In the genomic region with DNA sequence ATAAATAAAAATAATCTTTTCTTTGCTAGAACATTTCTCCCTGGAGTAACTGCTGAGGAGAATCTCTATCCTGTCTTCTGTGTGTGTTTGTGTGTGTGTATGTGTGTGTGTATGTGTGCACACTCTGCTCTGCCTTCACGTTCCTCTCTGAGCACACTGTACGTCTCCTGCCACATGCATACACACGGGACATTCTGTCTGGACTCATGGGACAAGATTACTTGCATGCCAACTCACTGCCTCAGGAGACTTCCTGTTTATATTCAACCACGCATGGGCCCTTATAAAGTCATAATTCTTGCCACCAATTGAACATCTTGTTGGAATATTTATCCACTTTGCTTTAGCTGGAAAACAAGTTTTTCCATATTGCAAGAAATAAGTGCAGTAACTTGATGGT, we compare ENCODE assay signal across 23 cellular contexts.
A peak's percentile ranks its signal among the peaks of the same experiment; 100 is the strongest.
DNase-seq lines count a peak whose midpoint lies in the region; ATAC-seq and TF ChIP-seq lines count a peak whose summit lies in the region.
"Had no signal": no experiment of that assay in that cellular context is flagged by ENCODE, and none has a peak within 500 bp of the region (broad histone marks: within the 10 kb centered on the region; RNA-seq: fewer than 3 reads in every experiment).

No MANE protein-coding gene starts in this region.

- CTCF ChIA-PET in activated CD4-positive, alpha-beta T cell treated with anti-CD3 and anti-CD28 coated beads, Interleukin-2, amount 10 ng/mL, durations not matched to agents 7 days and 5 days (lab: Charles Lee), result no interaction called here

- H3K27me3 ChIP-seq in BLaER1, result no peaks in the 10 kb centered on the region
- no peaks in the 10 kb centered on the region for H3K27me3 ChIP-seq in stomach
- H3K27me3 ChIP-seq: gastrocnemius medialis, sigmoid colon had no signal

- no peaks in the 10 kb centered on the region for H3K4me1 Mint-ChIP-seq in activated CD4-positive, alpha-beta T cell treated with anti-CD3 and anti-CD28 coated beads, Interleukin-2, amount 10 ng/mL, durations not matched to agents 7 days and 5 days

- no peak for TF ChIP-seq POLR2A in stomach (IDR thresholded peaks at IDR 0.05)

- DNase-seq in M059J (ENCODE audit: low read depth) (peak; percentile 83), fibroblast of pulmonary artery (ENCODE audit: low read depth) (peak; percentile 13), skeletal muscle cell (ENCODE audit: low read depth) (peak; percentile 33), stomach (no peak)
- no peak for DNase-seq in activated CD4-positive, alpha-beta T cell treated with anti-CD3 and anti-CD28 coated beads, Interleukin-2, amount 10 ng/mL, durations not matched to agents 7 days and 5 days
- DNase-seq: activated CD4-positive, alpha-beta T cell treated with anti-CD3 and anti-CD28 coated beads, Interleukin-2, amount 50 U/mL, for 48 hours; Caco-2; DND-41; gastrocnemius medialis; GOT3; hypothalamus; islet precursor cell; KG1; NCI-H1694; NCI-H526 treated with DMSO at 0.1 percent for 48 hours; nephron progenitor cell; sigmoid colon; substantia nigra; T-helper 9 cell had no signal

- no peak for ATAC-seq in GM21825 (IDR thresholded peaks at IDR 0.05; ENCODE audit: unreplicated experiment)
- ATAC-seq: gastrocnemius medialis, WTC11 had no signal

- H3K4me3 Mint-ChIP-seq in activated CD4-positive, alpha-beta T cell treated with anti-CD3 and anti-CD28 coated beads, Interleukin-2, amount 10 ng/mL, durations not matched to agents 7 days and 5 days, result no peak overlapping the region
- H3K4me3 Mint-ChIP-seq: nephron progenitor cell, WTC11 had no signal

- 58 to 65% (median 61%) methylated on average over 4 of the region's 4 CpGs for WGBS in stomach, 5 donors

- no peaks in the 10 kb centered on the region for H3K9me3 ChIP-seq in BLaER1
- no peaks in the 10 kb centered on the region for H3K9me3 ChIP-seq in stomach
- H3K9me3 ChIP-seq: Caco-2, gastrocnemius medialis, sigmoid colon, SK-N-SH had no signal

- peaks cover 10% of the 10 kb centered on the region for H3K4me1 ChIP-seq in BLaER1
- H3K4me1 ChIP-seq in stomach, result peaks cover 0 to 13% (median 4%) of the 10 kb centered on the region in 4 donors
- H3K4me1 ChIP-seq: gastrocnemius medialis had no signal

- H3K27ac Mint-ChIP-seq in activated CD4-positive, alpha-beta T cell treated with anti-CD3 and anti-CD28 coated beads, Interleukin-2, amount 10 ng/mL, durations not matched to agents 7 days and 5 days, result no peak overlapping the region
- H3K27ac Mint-ChIP-seq: nephron progenitor cell, WTC11 had no signal

- POLR2A ChIA-PET in activated CD4-positive, alpha-beta T cell treated with anti-CD3 and anti-CD28 coated beads, Interleukin-2, amount 10 ng/mL, durations not matched to agents 7 days and 5 days (lab: Charles Lee), result no interaction called here

- intact Hi-C loops in stomach (cut with DNase I; ENCODE audit: low total_unique reads), result no loop called here

- H4K20me1 ChIP-seq in BLaER1, result no peaks in the 10 kb centered on the region

- H3K9me3 Mint-ChIP-seq in activated CD4-positive, alpha-beta T cell treated with anti-CD3 and anti-CD28 coated beads, Interleukin-2, amount 10 ng/mL, durations not matched to agents 7 days and 5 days, result no peaks in the 10 kb centered on the region
- H3K9me3 Mint-ChIP-seq: nephron progenitor cell, WTC11 had no signal

- H3K27ac ChIP-seq in BLaER1 (no peak overlapping the region), stomach (no peak overlapping the region)
- H3K27ac ChIP-seq: gastrocnemius medialis, sigmoid colon had no signal

- 0 out of 2 replicates have a peak overlapping the region, but pooled peaks have one; percentile 7 for H3K4me2 ChIP-seq in BLaER1
- H3K4me2 ChIP-seq: SK-N-SH had no signal

- TF ChIP-seq CTCF in fibroblast of pulmonary artery (IDR thresholded peaks at IDR 0.05; ENCODE audit: low read length, missing control alignments) (no peak), stomach (IDR thresholded peaks at IDR 0.05) (no peak)

- H3K36me3 ChIP-seq in BLaER1 (no peaks in the 10 kb centered on the region), stomach (no peaks in the 10 kb centered on the region)
- H3K36me3 ChIP-seq: gastrocnemius medialis, sigmoid colon had no signal

- no peak for TF ChIP-seq EP300 in stomach (IDR thresholded peaks at IDR 0.05)

- H3K9ac ChIP-seq in BLaER1, result no peak overlapping the region
- H3K9ac ChIP-seq: SK-N-SH had no signal

- no peaks in the 10 kb centered on the region for H3K27me3 Mint-ChIP-seq in activated CD4-positive, alpha-beta T cell treated with anti-CD3 and anti-CD28 coated beads, Interleukin-2, amount 10 ng/mL, durations not matched to agents 7 days and 5 days

- H3K4me3 ChIP-seq in BLaER1 (no peak overlapping the region), fibroblast of pulmonary artery (replicated peaks; ENCODE audit: low read depth, low read length) (no peak overlapping the region), skeletal muscle cell (ENCODE audit: low read depth, low read length) (no peak overlapping the region), stomach (no peak overlapping the region)
- H3K4me3 ChIP-seq: gastrocnemius medialis, sigmoid colon had no signal

- H3K36me3 Mint-ChIP-seq in activated CD4-positive, alpha-beta T cell treated with anti-CD3 and anti-CD28 coated beads, Interleukin-2, amount 10 ng/mL, durations not matched to agents 7 days and 5 days (ENCODE audit: low read depth), result no peaks in the 10 kb centered on the region
- H3K36me3 Mint-ChIP-seq: WTC11 had no signal

Comparison
In these comparisons a context has a peak if more than half of its experiments do, and no peak if none do; other contexts are left out.
1. DNase-seq: peak in M059J (single experiment), fibroblast of pulmonary artery (single experiment) and skeletal muscle cell (single experiment); none in stomach (single experiment) and activated CD4-positive, alpha-beta T cell treated with anti-CD3 and anti-CD28 coated beads, Interleukin-2, amount 10 ng/mL, durations not matched to agents 7 days and 5 days (single experiment).